In genomic region chr3:133561682-133562081, GRCh38 we compare ENCODE assay signal across 24 cellular contexts.
"Had no signal": no experiment of that assay in that cellular context is flagged by ENCODE, and none has a peak within 500 bp of the region (broad histone marks: within the 10 kb centered on the region; RNA-seq: fewer than 3 reads in every experiment).

No MANE protein-coding gene starts in this region.

- H3K27ac Mint-ChIP-seq: activated CD4-positive, alpha-beta T cell treated with anti-CD3 and anti-CD28 coated beads for 36 hours; activated CD8-positive, alpha-beta T cell treated with anti-CD3 and anti-CD28 coated beads for 36 hours; activated naive CD4-positive, alpha-beta T cell treated with anti-CD3 and anti-CD28 coated beads, Interleukin-2, amount 50 U/mL, for 24 hours had no signal

- H3K27ac ChIP-seq: breast epithelium, RWPE1, SJCRH30, VCaP had no signal

- H3K9me3 Mint-ChIP-seq: activated CD8-positive, alpha-beta T cell treated with anti-CD3 and anti-CD28 coated beads for 36 hours; activated naive CD4-positive, alpha-beta T cell treated with anti-CD3 and anti-CD28 coated beads, Interleukin-2, amount 50 U/mL, for 24 hours had no signal

- H3K4me1 ChIP-seq: breast epithelium had no signal

- H3K27me3 Mint-ChIP-seq: activated CD4-positive, alpha-beta T cell treated with anti-CD3 and anti-CD28 coated beads for 36 hours; activated CD8-positive, alpha-beta T cell treated with anti-CD3 and anti-CD28 coated beads for 36 hours; activated naive CD4-positive, alpha-beta T cell treated with anti-CD3 and anti-CD28 coated beads, Interleukin-2, amount 50 U/mL, for 24 hours had no signal

- H3K4me1 Mint-ChIP-seq: activated CD4-positive, alpha-beta T cell treated with anti-CD3 and anti-CD28 coated beads for 36 hours; activated naive CD4-positive, alpha-beta T cell treated with anti-CD3 and anti-CD28 coated beads, Interleukin-2, amount 50 U/mL, for 24 hours had no signal

- H3K4me3 Mint-ChIP-seq: activated CD4-positive, alpha-beta T cell treated with anti-CD3 and anti-CD28 coated beads for 36 hours; activated CD8-positive, alpha-beta T cell treated with anti-CD3 and anti-CD28 coated beads for 36 hours; activated naive CD4-positive, alpha-beta T cell treated with anti-CD3 and anti-CD28 coated beads, Interleukin-2, amount 50 U/mL, for 24 hours had no signal

- H3K9me3 ChIP-seq: breast epithelium, SK-N-SH had no signal

- H3K4me3 ChIP-seq: breast epithelium, SJCRH30 had no signal

- ATAC-seq: activated CD4-positive, alpha-beta T cell treated with anti-CD3 and anti-CD28 coated beads for 36 hours; activated CD8-positive, alpha-beta T cell treated with anti-CD3 and anti-CD28 coated beads for 36 hours had no signal

- DNase-seq: activated CD4-positive, alpha-beta T cell treated with anti-CD3 and anti-CD28 coated beads for 36 hours; activated CD4-positive, alpha-beta T cell treated with anti-CD3 and anti-CD28 coated beads, Interleukin-2, amount 50 U/mL, for 1 hour; activated CD4-positive, CD25-positive, alpha-beta regulatory T cell; activated CD8-positive, alpha-beta memory T cell treated with anti-CD3 and anti-CD28 coated beads, Interleukin-2, amount 50 U/mL, for 48 hours; activated CD8-positive, alpha-beta T cell treated with anti-CD3 and anti-CD28 coated beads for 36 hours; activated T-cell treated with anti-CD3 and anti-CD28 coated beads, Interleukin-2, amount 50 U/mL, for 1 hour; aorta; central memory CD4-positive, alpha-beta T cell; MM.1S; NCI-H1105 treated with DMSO at 0.1 percent for 48 hours; NCI-H1436 treated with DMSO at 0.1 percent for 48 hours; NCI-H187; NCI-H2081; NCI-H510A treated with DMSO at 0.1 percent for 48 hours; NCI-H69; NK-92 treated with Interleukin-12 subunit alpha and Interleukin-12 subunit beta, amount 100 ng/mL, for 24 hours; Right ventricle myocardium superior; SK-N-SH; T-helper 1 cell had no signal

- H3K36me3 ChIP-seq: breast epithelium, SJCRH30 had no signal

- H3K27me3 ChIP-seq: breast epithelium, SJCRH30 had no signal
